13 cellular contexts compared by ENCODE assay signal in the genomic region with DNA sequence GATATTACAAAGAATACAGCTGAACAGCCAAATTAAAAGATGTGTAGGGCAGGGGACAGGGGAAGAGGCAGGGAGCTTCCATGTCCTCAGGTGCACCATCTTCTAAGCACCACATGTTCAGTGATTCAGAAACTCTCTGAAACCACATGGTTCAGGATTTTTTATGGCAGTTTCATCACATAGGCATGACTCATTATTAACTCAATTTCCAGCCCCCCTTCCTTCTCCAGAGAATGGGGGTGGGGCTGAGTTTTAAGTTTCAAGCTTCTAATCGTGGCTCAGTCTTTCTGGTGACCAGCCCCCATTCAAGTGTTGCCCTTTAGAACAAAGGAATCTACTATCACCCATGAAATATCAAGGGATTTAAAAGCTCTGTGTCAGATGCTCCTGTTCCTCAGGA.
A peak's percentile ranks its signal among the peaks of the same experiment; 100 is the strongest.
DNase-seq lines count a peak whose midpoint lies in the region; ATAC-seq, FAIRE-seq and TF ChIP-seq lines count a peak whose summit lies in the region.
"Had no signal": no experiment of that assay in that cellular context is flagged by ENCODE, and none has a peak within 500 bp of the region (broad histone marks: within the 10 kb centered on the region; RNA-seq: fewer than 3 reads in every experiment).

No MANE protein-coding gene starts in this region.

- H3K4me3 ChIP-seq in endothelial cell of umbilical vein (replicated peaks in 1 of 3; ENCODE audit: insufficient read depth in 1 of 3, low read depth in 1 of 3, low read length in 3 of 3) (no peak overlapping the region), MM.1S (ENCODE audit: low read length) (no peak overlapping the region)

- TF ChIP-seq POLR2A in endothelial cell of umbilical vein (IDR thresholded peaks at IDR 0.05; ENCODE audit: low read depth, low read length), result no peak

- no peak for ATAC-seq in HG03280 (IDR thresholded peaks at IDR 0.05; ENCODE audit: unreplicated experiment)
- ATAC-seq in GM18867 (IDR thresholded peaks at IDR 0.05; ENCODE audit: unreplicated experiment), result no peak
- ATAC-seq: activated naive CD8-positive, alpha-beta T cell treated with anti-CD3 and anti-CD28 coated beads, Interleukin-2, amount 50 U/mL, for 24 hours had no signal

- H3K4me1 ChIP-seq in endothelial cell of umbilical vein (ENCODE audit: control insufficient read depth, extremely low read depth, insufficient read depth, low read length), result no peaks in the 10 kb centered on the region
- H3K4me1 ChIP-seq in MM.1S (ENCODE audit: low read length), result no peaks in the 10 kb centered on the region

- dilution Hi-C loops in endothelial cell of umbilical vein (cut with MboI; ENCODE audit: extremely low pct_ligation_motif_present, low sequenced_read_pairs), result no loop called here

- no peaks in the 10 kb centered on the region for H3F3A ChIP-seq in MM.1S (ENCODE audit: insufficient read depth, low read length)

- no peaks in the 10 kb centered on the region for H3K79me2 ChIP-seq in endothelial cell of umbilical vein (ENCODE audit: control insufficient read depth, insufficient read depth, low read length)
- H3K79me2 ChIP-seq in MM.1S (ENCODE audit: low read length), result no peaks in the 10 kb centered on the region

- H3K9ac ChIP-seq in endothelial cell of umbilical vein (replicated peaks; ENCODE audit: extremely low read depth, insufficient read depth, low read length) (no peak overlapping the region), MM.1S (ENCODE audit: low read length) (no peak overlapping the region)

- H3K9me3 ChIP-seq in endothelial cell of umbilical vein (replicated peaks; ENCODE audit: control insufficient read depth, insufficient read depth, low read length) (no peaks in the 10 kb centered on the region), MM.1S (replicated peaks; ENCODE audit: insufficient read depth, low read length) (no peaks in the 10 kb centered on the region)

- no peaks in the 10 kb centered on the region for H3K36me3 ChIP-seq in endothelial cell of umbilical vein (ENCODE audit: control insufficient read depth in 2 of 2, extremely low read depth in 1 of 2, insufficient read depth in 2 of 2, low read length in 2 of 2)
- no peaks in the 10 kb centered on the region for H3K36me3 ChIP-seq in MM.1S (replicated peaks; ENCODE audit: insufficient read depth, low read length)

- H2AFZ ChIP-seq in endothelial cell of umbilical vein (ENCODE audit: low read depth, low read length) (no peak overlapping the region), MM.1S (ENCODE audit: low read length) (no peak overlapping the region)

- no peaks in the 10 kb centered on the region for H4K20me1 ChIP-seq in endothelial cell of umbilical vein (replicated peaks; ENCODE audit: control insufficient read depth, extremely low read depth, insufficient read depth, low read length)
- no peaks in the 10 kb centered on the region for H4K20me1 ChIP-seq in MM.1S (ENCODE audit: insufficient read depth, low read length)

- no peak for FAIRE-seq in endothelial cell of umbilical vein (lab: Jason Lieb, UNC)
- FAIRE-seq: islet of Langerhans had no signal

- BruUV-seq in endothelial cell of umbilical vein (replicated peaks; lab: Mats Ljungman, UMichigan), result no TSS peak

- H3K9me1 ChIP-seq in endothelial cell of umbilical vein (replicated peaks; ENCODE audit: control insufficient read depth, extremely low read depth, insufficient read depth, low read length), result no peaks in the 10 kb centered on the region

- intact Hi-C loops in endothelial cell of umbilical vein (cut with micrococcal nuclease), result no loop called here

- peak; percentile 77 for DNase-seq in EL
- DNase-seq in NCI-H69 (lab: John Stamatoyannopoulos, UW), result peak; percentile 59
- DNase-seq in endothelial cell of umbilical vein (ENCODE audit: low read depth, low spot score), result peak; percentile 28
- DNase-seq in non-pigmented ciliary epithelial cell (ENCODE audit: low read depth), result peak; percentile 71
- no peak for DNase-seq in MM.1S
- no peak for DNase-seq in HEK293T (ENCODE audit: extremely low spot score)
- DNase-seq: activated naive CD8-positive, alpha-beta T cell treated with anti-CD3 and anti-CD28 coated beads, Interleukin-2, amount 50 U/mL, for 24 hours; NCI-H1694; nephron progenitor cell; T1000 had no signal

- CTCF ChIA-PET in endothelial cell of umbilical vein (lab: Charles Lee), result no interaction called here
- CTCF ChIA-PET in HEK293T (lab: Yijun Ruan, JAX), result no interaction called here

- H3K27ac ChIP-seq in endothelial cell of umbilical vein (ENCODE audit: insufficient read depth, low read depth, low read length) (no peak overlapping the region), MM.1S (ENCODE audit: low read length) (no peak overlapping the region)

- H3K27me3 ChIP-seq in endothelial cell of umbilical vein (ENCODE audit: control insufficient read depth in 2 of 2, insufficient read depth in 2 of 2, low read length in 2 of 2) (no peaks in the 10 kb centered on the region), MM.1S (replicated peaks; ENCODE audit: insufficient read depth, low read length) (no peaks in the 10 kb centered on the region)

- TF ChIP-seq CTCF in endothelial cell of umbilical vein (IDR thresholded peaks at IDR 0.05; ENCODE audit: extremely low read depth in 1 of 2, insufficient read depth in 1 of 2, low read depth in 1 of 2, low read length in 2 of 2), result no peak
- TF ChIP-seq CTCF in MM.1S (IDR thresholded peaks at IDR 0.05; ENCODE audit: low read length), result no peak

- POLR2A ChIA-PET in endothelial cell of umbilical vein (lab: Charles Lee), result no interaction called here
- POLR2A ChIA-PET in HEK293T (lab: Yijun Ruan, JAX), result no interaction called here

- H3K9me2 ChIP-seq in MM.1S (replicated peaks; ENCODE audit: insufficient read depth, low read length), result no peaks in the 10 kb centered on the region

- no peak overlapping the region for H3K4me2 ChIP-seq in endothelial cell of umbilical vein (ENCODE audit: insufficient read depth, low read length)
- no peak overlapping the region for H3K4me2 ChIP-seq in MM.1S (ENCODE audit: low read depth, low read length)

TF ChIP-seq in endothelial cell of umbilical vein, 7 proteins besides CTCF, POLR2A, EP300 and RAD21:
- TF ChIP-seq POLR2AphosphoS5 (IDR thresholded peaks at IDR 0.05; ENCODE audit: insufficient read depth, low read depth, low read length) (no peak), JUN (IDR thresholded peaks at IDR 0.05; ENCODE audit: borderline replicate concordance, insufficient read depth, insufficient read length, low read depth) (peak; percentile 22), EZH2 (IDR thresholded peaks at IDR 0.05; ENCODE audit: borderline replicate concordance, low read depth, low read length, severe bottlenecking) (no peak), FOS (IDR thresholded peaks at IDR 0.05; ENCODE audit: borderline replicate concordance, insufficient read depth, low read length) (peak; percentile 86)
TF ChIP-seq in endothelial cell of umbilical vein: peak in this region for 2.

TF ChIP-seq in HEK293T, 16 proteins besides CTCF, POLR2A, EP300 and RAD21:
- no peak for TF ChIP-seq BHLHE40 (IDR thresholded peaks at IDR 0.05; ENCODE audit: borderline replicate concordance)
- no peak for TF ChIP-seq TARDBP (IDR thresholded peaks at IDR 0.05)
- TF ChIP-seq HDGF (IDR thresholded peaks at IDR 0.05; ENCODE audit: borderline replicate concordance), result no peak
- no peak for TF ChIP-seq ZNF384 (IDR thresholded peaks at IDR 0.05)
- no peak for TF ChIP-seq LEF1 (IDR thresholded peaks at IDR 0.05; ENCODE audit: borderline replicate concordance)
- TF ChIP-seq CTBP1 (IDR thresholded peaks at IDR 0.05; ENCODE audit: borderline replicate concordance), result no peak
- no peak for TF ChIP-seq NFRKB (IDR thresholded peaks at IDR 0.05)
- no peak for TF ChIP-seq ELF4 (IDR thresholded peaks at IDR 0.05)
- no peak for TF ChIP-seq SP1 (IDR thresholded peaks at IDR 0.05)
- no peak for TF ChIP-seq FOXM1 (IDR thresholded peaks at IDR 0.05; ENCODE audit: borderline replicate concordance)
- TF ChIP-seq, protein P1, sequence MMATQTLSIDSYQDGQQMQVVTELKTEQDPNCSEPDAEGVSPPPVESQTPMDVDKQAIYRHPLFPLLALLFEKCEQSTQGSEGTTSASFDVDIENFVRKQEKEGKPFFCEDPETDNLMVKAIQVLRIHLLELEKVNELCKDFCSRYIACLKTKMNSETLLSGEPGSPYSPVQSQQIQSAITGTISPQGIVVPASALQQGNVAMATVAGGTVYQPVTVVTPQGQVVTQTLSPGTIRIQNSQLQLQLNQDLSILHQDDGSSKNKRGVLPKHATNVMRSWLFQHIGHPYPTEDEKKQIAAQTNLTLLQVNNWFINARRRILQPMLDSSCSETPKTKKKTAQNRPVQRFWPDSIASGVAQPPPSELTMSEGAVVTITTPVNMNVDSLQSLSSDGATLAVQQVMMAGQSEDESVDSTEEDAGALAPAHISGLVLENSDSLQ (IDR thresholded peaks at IDR 0.05), result no peak
- TF ChIP-seq SUZ12 (IDR thresholded peaks at IDR 0.05), result no peak
- no peak for TF ChIP-seq FOXK2 (IDR thresholded peaks at IDR 0.05)

Comparison
In these comparisons a context has a peak if more than half of its experiments do, and no peak if none do; other contexts are left out.
1. DNase-seq: peak in EL (single experiment), NCI-H69 (single experiment), endothelial cell of umbilical vein (single experiment) and non-pigmented ciliary epithelial cell (single experiment); none in MM.1S (single experiment) and HEK293T (single experiment).